ENCODE assay signal across 2 cellular contexts in genomic region chr5:39275865-39276264, GRCh38. TPM values are rescaled to one million over a fixed set of nuclear protein-coding genes. Genes with fewer than 3 reads are reported as not detected.
"Had no signal": no experiment of that assay in that cellular context is flagged by ENCODE, and none has a peak within 500 bp of the region (broad histone marks: within the 10 kb centered on the region; RNA-seq: fewer than 3 reads in every experiment).

No MANE protein-coding gene starts in this region.

RNA-seq across cellular contexts. Expression of gene FYB1, which starts 56.5 kb away (rescaled TPM):
- total RNA-seq: foreskin keratinocyte, glomerular endothelial cell had no signal
- polyA plus RNA-seq: foreskin keratinocyte had no signal
